Comparison of ENCODE assay signal across 8 cellular contexts in the genomic region with DNA sequence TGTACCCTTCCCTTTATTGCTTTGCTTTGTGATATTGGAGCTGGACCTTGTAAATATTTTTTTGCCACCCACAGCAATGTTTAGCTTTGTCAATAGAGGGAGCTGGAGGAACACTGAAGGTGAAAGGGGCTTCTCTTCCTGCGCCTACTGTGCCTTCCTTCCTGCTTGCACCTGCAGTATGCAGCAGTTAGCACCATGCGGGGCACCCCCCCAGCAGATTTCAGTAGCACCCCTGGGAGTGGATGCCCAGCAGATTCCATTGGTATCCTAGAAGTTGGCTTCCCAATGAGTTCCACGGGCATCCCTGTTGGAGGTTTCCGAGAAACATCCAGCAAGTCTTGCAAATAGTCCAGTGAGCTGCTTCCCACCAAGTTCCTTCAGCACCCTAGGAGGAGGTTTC. TPM values are rescaled to one million over a fixed set of nuclear protein-coding genes. Genes with fewer than 3 reads are reported as not detected.
DNase-seq lines count a peak whose midpoint lies in the region; ATAC-seq, FAIRE-seq and TF ChIP-seq lines count a peak whose summit lies in the region.

No MANE protein-coding gene starts in this region.

- H3K79me2 ChIP-seq in OCI-LY3 (ENCODE audit: low read length): no peaks in the 10 kb centered on the region

- peak overlapping the region; percentile 76 for H3K4me2 ChIP-seq in OCI-LY3 (ENCODE audit: low read length)

- H3K27ac ChIP-seq in OCI-LY3 (ENCODE audit: low read length) (no peak overlapping the region), heart right ventricle (no peak overlapping the region)

- no peaks in the 10 kb centered on the region for H4K20me1 ChIP-seq in OCI-LY3 (ENCODE audit: insufficient read depth, low read length)

- H3K4me1 ChIP-seq in OCI-LY3 (ENCODE audit: low read length) (peaks cover 42% of the 10 kb centered on the region), heart right ventricle (peaks cover 0 to 57% (median 26%) of the 10 kb centered on the region in 9 donors)

- POLR2A ChIA-PET in AG04449 (lab: Yijun Ruan, JAX): interaction anchor here (0.6 to 0.9 kb wide), 2 partner anchors 20 to 36 kb away, joined by 3 read pairs; no protein-coding TSS in a partner anchor

- H2AFZ ChIP-seq in OCI-LY3 (ENCODE audit: low read depth, low read length): no peak overlapping the region

- H3K9ac ChIP-seq in OCI-LY3 (ENCODE audit: low read length): peak overlapping the region; percentile 40; the same call in 1 of the 2 replicates

- no peaks in the 10 kb centered on the region for H3K9me3 ChIP-seq in OCI-LY3 (ENCODE audit: insufficient read depth, low read length)
- H3K9me3 ChIP-seq in heart right ventricle: no peaks in the 10 kb centered on the region

- 35 to 43% methylated on average over 4 of the region's 4 CpGs for WGBS in heart right ventricle, 2 donors

- CTCF ChIA-PET in AG04449 (lab: Yijun Ruan, JAX): interaction anchor here (0.6 to 10.4 kb wide), 20 partner anchors 8 to 79 kb away, joined by 3 to 370 read pairs (median 10); no protein-coding TSS in a partner anchor

- peak; percentile 47 to 83 (median 64) for ATAC-seq in heart right ventricle
- no peak for ATAC-seq in HG02588 (IDR thresholded peaks at IDR 0.05; ENCODE audit: unreplicated experiment)
- no peak for ATAC-seq in HG03159 (IDR thresholded peaks at IDR 0.05; ENCODE audit: unreplicated experiment)

- H3K36me3 ChIP-seq in OCI-LY3 (replicated peaks; ENCODE audit: low read depth, low read length): no peaks in the 10 kb centered on the region
- H3K36me3 ChIP-seq in heart right ventricle: no peaks in the 10 kb centered on the region

- H3K27me3 ChIP-seq in OCI-LY3 (ENCODE audit: low read depth, low read length) (no peaks in the 10 kb centered on the region; the same call in 1 of the 2 replicates), heart right ventricle (no peaks in the 10 kb centered on the region)

- FAIRE-seq in GM18507 (lab: Jason Lieb, UNC): peak; percentile 71

- DNase-seq in AG04449 (ENCODE audit: low read depth, low spot score) (no peak), GM18507 (ENCODE audit: extremely low spot score, insufficient read length, low read depth) (peak; percentile 35), heart right ventricle (peak in 1 of 2 donors; percentile 36)
- peak; percentile 24 for DNase-seq in activated effector memory CD4-positive, alpha-beta T cell treated with Interleukin-2 at 50 U/mL for 16 hours
- DNase-seq in stimulated activated CD4-positive, alpha-beta T cell treated with anti-CD3 and anti-CD28 coated beads, Interleukin-1b, Interleukin-23, amount 100 ng/mL, for 48 hours: peak; percentile 47

- peak; percentile 66 for TF ChIP-seq CTCF in AG04449 (IDR thresholded peaks at IDR 0.05; ENCODE audit: insufficient read depth, low read length, missing control alignments)
- TF ChIP-seq CTCF in OCI-LY3 (IDR thresholded peaks at IDR 0.05; ENCODE audit: low read depth, low read length): peak; percentile 96
- peak; percentile 55 to 79 (median 76) for TF ChIP-seq CTCF in heart right ventricle (IDR thresholded peaks at IDR 0.05)

- intact Hi-C loops in heart right ventricle (cut with DNase I): loop anchor here in 8 of 10 donors (1.0 to 5.0 kb wide), 4 partner anchors 27 to 34 kb away; no protein-coding TSS in a partner anchor

- H3K4me3 ChIP-seq in AG04449 (ENCODE audit: low read depth, low read length): no peak overlapping the region
- H3K4me3 ChIP-seq in OCI-LY3 (ENCODE audit: low read length): peak overlapping the region; percentile 51
- H3K4me3 ChIP-seq in heart right ventricle: no peak overlapping the region

RNA-seq across cellular contexts. Expression of a gene that starts 25.6 kb away (rescaled TPM):
- total RNA-seq in heart right ventricle: 100 to 1,000 TPM in 9 of 10 donors, 10 to 100 TPM in 1; 71.3 to 519 (median 235) TPM
- 100 to 1,000 TPM; 319 to 412 TPM for polyA plus RNA-seq in heart right ventricle

RNA-seq across cellular contexts. Expression of a gene that starts 58.7 kb away (rescaled TPM):
- 10 to 100 TPM; 14.5 to 18.6 (median 16.2) TPM for total RNA-seq in heart right ventricle
- 10 to 100 TPM; 13.9 to 32.5 TPM for polyA plus RNA-seq in heart right ventricle

Comparison
In these comparisons a context has a peak if more than half of its experiments do, and no peak if none do; other contexts are left out.
1. ATAC-seq: peak in heart right ventricle (8 of 8); none in HG02588 (single experiment) and HG03159 (single experiment).
2. Peak in every context shown above with its lines, with median percentiles within 50 percentile points of each other: CTCF ChIP-seq.